8 cellular contexts compared by ENCODE assay signal in genomic region chr16:28822520-28823290, GRCh38. TPM values are rescaled to one million over a fixed set of nuclear protein-coding genes. Genes with fewer than 3 reads are reported as not detected.
DNase-seq lines count a peak whose midpoint lies in the region; TF ChIP-seq lines count a peak whose summit lies in the region.

A gene with protein sequence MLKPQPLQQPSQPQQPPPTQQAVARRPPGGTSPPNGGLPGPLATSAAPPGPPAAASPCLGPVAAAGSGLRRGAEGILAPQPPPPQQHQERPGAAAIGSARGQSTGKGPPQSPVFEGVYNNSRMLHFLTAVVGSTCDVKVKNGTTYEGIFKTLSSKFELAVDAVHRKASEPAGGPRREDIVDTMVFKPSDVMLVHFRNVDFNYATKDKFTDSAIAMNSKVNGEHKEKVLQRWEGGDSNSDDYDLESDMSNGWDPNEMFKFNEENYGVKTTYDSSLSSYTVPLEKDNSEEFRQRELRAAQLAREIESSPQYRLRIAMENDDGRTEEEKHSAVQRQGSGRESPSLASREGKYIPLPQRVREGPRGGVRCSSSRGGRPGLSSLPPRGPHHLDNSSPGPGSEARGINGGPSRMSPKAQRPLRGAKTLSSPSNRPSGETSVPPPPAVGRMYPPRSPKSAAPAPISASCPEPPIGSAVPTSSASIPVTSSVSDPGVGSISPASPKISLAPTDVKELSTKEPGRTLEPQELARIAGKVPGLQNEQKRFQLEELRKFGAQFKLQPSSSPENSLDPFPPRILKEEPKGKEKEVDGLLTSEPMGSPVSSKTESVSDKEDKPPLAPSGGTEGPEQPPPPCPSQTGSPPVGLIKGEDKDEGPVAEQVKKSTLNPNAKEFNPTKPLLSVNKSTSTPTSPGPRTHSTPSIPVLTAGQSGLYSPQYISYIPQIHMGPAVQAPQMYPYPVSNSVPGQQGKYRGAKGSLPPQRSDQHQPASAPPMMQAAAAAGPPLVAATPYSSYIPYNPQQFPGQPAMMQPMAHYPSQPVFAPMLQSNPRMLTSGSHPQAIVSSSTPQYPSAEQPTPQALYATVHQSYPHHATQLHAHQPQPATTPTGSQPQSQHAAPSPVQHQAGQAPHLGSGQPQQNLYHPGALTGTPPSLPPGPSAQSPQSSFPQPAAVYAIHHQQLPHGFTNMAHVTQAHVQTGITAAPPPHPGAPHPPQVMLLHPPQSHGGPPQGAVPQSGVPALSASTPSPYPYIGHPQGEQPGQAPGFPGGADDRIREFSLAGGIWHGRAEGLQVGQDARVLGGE (plus strand): TSS chr16:28822999. CDS start chr16:28823260, 261 bp downstream.

- no peaks in the 10 kb centered on the region for H3F3A ChIP-seq in MM.1S (ENCODE audit: insufficient read depth, low read length)

- peaks cover 29 to 34% of the 10 kb centered on the region in 2 experiments for H3K4me1 Mint-ChIP-seq in H9

- H3K23ac ChIP-seq in H9 (ENCODE audit: insufficient read length, low read depth, low read length) = no peak within 1 kb of the TSS

- no CpG with 5 or more reads among the region's 91 CpGs for WGBS in H9 (ENCODE audit: extremely low coverage, insufficient read length, low lambda C conversion rate)

- H3K4me2 ChIP-seq in H9 (ENCODE audit: insufficient read depth, insufficient read length, low read length) (peak within 1 kb of the TSS; percentile 94), MM.1S (ENCODE audit: low read depth, low read length) (peak within 1 kb of the TSS; percentile 78)

- H2AK5ac ChIP-seq in H9 (ENCODE audit: insufficient read length, low read length) = no peak within 1 kb of the TSS

- H2AFZ ChIP-seq in H9 (ENCODE audit: low read length) = no peak within 1 kb of the TSS
- H2AFZ ChIP-seq in MM.1S (ENCODE audit: low read length) = peak within 1 kb of the TSS; percentile 79
- peak within 1 kb of the TSS; percentile 32 for H2AFZ ChIP-seq in neuron (ENCODE audit: low read depth, low read length)

- H3K27me3 ChIP-seq in H9 (ENCODE audit: insufficient read depth, low read length) = no peaks in the 10 kb centered on the region
- no peaks in the 10 kb centered on the region for H3K27me3 ChIP-seq in MM.1S (replicated peaks; ENCODE audit: insufficient read depth, low read length)
- H3K27me3 ChIP-seq in SJSA1 (replicated peaks) = no peaks in the 10 kb centered on the region
- no peaks in the 10 kb centered on the region for H3K27me3 ChIP-seq in neuron (ENCODE audit: insufficient read depth, low read length)

- H3K4me3 ChIP-seq in MM.1S (ENCODE audit: low read length) (peak within 1 kb of the TSS; percentile 84), SJSA1 (peak within 1 kb of the TSS; percentile 95), neuron (ENCODE audit: low read length) (peak within 1 kb of the TSS; percentile 82)

- H3K27ac Mint-ChIP-seq in H9 = peak within 1 kb of the TSS; percentile 69 to 93 (median 91)

- peak within 1 kb of the TSS; percentile 67 for H3K27ac ChIP-seq in H9 (ENCODE audit: insufficient read length, low read depth, low read length)
- peak within 1 kb of the TSS; percentile 83 for H3K27ac ChIP-seq in MM.1S (ENCODE audit: low read length)
- H3K27ac ChIP-seq in SJSA1 = peak within 1 kb of the TSS; percentile 95

- H4K91ac ChIP-seq in H9 (ENCODE audit: insufficient read length, low read depth, low read length) = no peak within 1 kb of the TSS

- peak; percentile 94 for DNase-seq in EL
- DNase-seq in H9 = peak; percentile 86
- peak; percentile 97 for DNase-seq in MM.1S
- DNase-seq in SJSA1 (ENCODE audit: low read depth in 1 of 2, low spot score in 2 of 2) = peak; percentile 95 to 98
- DNase-seq in activated naive CD4-positive, alpha-beta T cell (lab: John Stamatoyannopoulos, UW) = peak; percentile 88 to 96 (median 92)
- DNase-seq in foreskin melanocyte = peak; percentile 94
- peak; percentile 90 for DNase-seq in stromal cell of bone marrow (ENCODE audit: low read depth)

- H3K56ac ChIP-seq in H9 (ENCODE audit: insufficient read length, low read depth, low read length) = no peak within 1 kb of the TSS

- H3K14ac ChIP-seq in H9 (ENCODE audit: insufficient read depth, low read length) = peak within 1 kb of the TSS; percentile 92

- no peaks in the 10 kb centered on the region for H3K9me2 ChIP-seq in MM.1S (replicated peaks; ENCODE audit: insufficient read depth, low read length)

- H3K36me3 Mint-ChIP-seq in H9 (ENCODE audit: insufficient read depth in 1 of 3, low read depth in 3 of 3) = peaks cover 30 to 47% (median 42%) of the 10 kb centered on the region in 3 experiments; a peak in 6 of 7 replicates

- no peak within 1 kb of the TSS for H2BK12ac ChIP-seq in H9 (ENCODE audit: insufficient read length, low read depth, low read length)

- no peak within 1 kb of the TSS; the same call in 1 of the 2 replicates for H3K4ac ChIP-seq in H9 (ENCODE audit: low read depth, low read length)

- H3K18ac ChIP-seq in H9 (ENCODE audit: insufficient read length, low read depth, low read length) = peak within 1 kb of the TSS; percentile 87

- H3T11ph ChIP-seq in H9 (ENCODE audit: low read length) = no peak within 1 kb of the TSS

- no peaks in the 10 kb centered on the region; a peak in 1 of 5 replicates for H3K9me3 Mint-ChIP-seq in H9

- no peak within 1 kb of the TSS for H2BK5ac ChIP-seq in H9 (ENCODE audit: insufficient read length, low read length)

- H3K9ac ChIP-seq in H9 (ENCODE audit: extremely low read depth, insufficient read length, low read length) (peak within 1 kb of the TSS; percentile 81), MM.1S (ENCODE audit: low read length) (peak within 1 kb of the TSS; percentile 98)

- H3K79me2 ChIP-seq in H9 (ENCODE audit: insufficient read depth, low read length) (peaks cover 19% of the 10 kb centered on the region; the same call in 1 of the 2 replicates), MM.1S (ENCODE audit: low read length) (peaks cover 51% of the 10 kb centered on the region)

- H4K20me1 ChIP-seq in H9 (ENCODE audit: control insufficient read depth, insufficient read depth, insufficient read length) (no peaks in the 10 kb centered on the region), MM.1S (ENCODE audit: insufficient read depth, low read length) (peaks cover 11% of the 10 kb centered on the region; the same call in 1 of the 2 replicates)

- H4K5ac ChIP-seq in H9 (ENCODE audit: insufficient read length, low read depth, low read length) = no peak within 1 kb of the TSS

- no peak within 1 kb of the TSS for H2BK15ac ChIP-seq in H9 (ENCODE audit: low read depth, low read length)

- no peaks in the 10 kb centered on the region for H3K4me1 ChIP-seq in H9 (ENCODE audit: insufficient read depth, low read length)
- H3K4me1 ChIP-seq in MM.1S (ENCODE audit: low read length) = peaks cover 12% of the 10 kb centered on the region; the same call in 1 of the 2 replicates
- peaks cover 8% of the 10 kb centered on the region for H3K4me1 ChIP-seq in SJSA1 (replicated peaks)
- H3K4me1 ChIP-seq in neuron (ENCODE audit: insufficient read depth, low read length) = peaks cover 21% of the 10 kb centered on the region

- H3K36me3 ChIP-seq in MM.1S (replicated peaks; ENCODE audit: insufficient read depth, low read length) (peaks cover 13% of the 10 kb centered on the region; the same call in 1 of the 2 replicates), SJSA1 (peaks cover 56% of the 10 kb centered on the region), neuron (ENCODE audit: insufficient read depth, low read length) (peaks cover 28% of the 10 kb centered on the region)

- H3K27me3 Mint-ChIP-seq in H9 (ENCODE audit: low read depth) = no peaks in the 10 kb centered on the region

- no peak within 1 kb of the TSS for H2BK20ac ChIP-seq in H9 (ENCODE audit: low read depth, low read length, poor library complexity, severe bottlenecking)

- peak within 1 kb of the TSS; percentile 98 for H3K4me3 Mint-ChIP-seq in H9

- no peaks in the 10 kb centered on the region for H3K9me3 ChIP-seq in H9 (ENCODE audit: control insufficient read depth, low read depth, low read length)
- no peaks in the 10 kb centered on the region for H3K9me3 ChIP-seq in MM.1S (replicated peaks; ENCODE audit: insufficient read depth, low read length)
- H3K9me3 ChIP-seq in SJSA1 (replicated peaks) = no peaks in the 10 kb centered on the region
- no peaks in the 10 kb centered on the region for H3K9me3 ChIP-seq in neuron (ENCODE audit: low read length)

- H3K79me1 ChIP-seq in H9 (ENCODE audit: insufficient read depth, low read depth, low read length, poor library complexity, severe bottlenecking) = no peaks in the 10 kb centered on the region

- peaks cover 6% of the 10 kb centered on the region for H3K23me2 ChIP-seq in H9 (ENCODE audit: insufficient read length, low read depth, low read length, poor library complexity, severe bottlenecking)

- no peak for TF ChIP-seq CTCF in H9 (conservative IDR thresholded peaks at IDR 0.05)
- no peak for TF ChIP-seq CTCF in MM.1S (IDR thresholded peaks at IDR 0.05; ENCODE audit: low read length)

- H2BK120ac ChIP-seq in H9 (ENCODE audit: low read depth, low read length, poor library complexity, severe bottlenecking) = peak within 1 kb of the TSS; percentile 65

- no peak within 1 kb of the TSS for H4K8ac ChIP-seq in H9 (replicated peaks; ENCODE audit: insufficient read length, low read depth, low read length)

RNA-seq across cellular contexts. Expression of the gene that starts here (rescaled TPM):
- 293 and 309 TPM in 2 replicates for total RNA-seq in H9 (2021)
- total RNA-seq in SJSA1 (2014; rRNA removed; shearing (Covaris generic)) = 35.0 and 49.8 TPM in 2 replicates

Comparison
In these comparisons a context has a peak if more than half of its experiments do, and no peak if none do; other contexts are left out.
1. Peak in every context shown above with its lines: DNase-seq, H3K4me3 ChIP-seq and H3K27ac ChIP-seq.